In genomic region chr4:30865676-30866075, GRCh38 we compare ENCODE assay signal across 15 cellular contexts.
DNase-seq lines count a peak whose midpoint lies in the region; ATAC-seq and TF ChIP-seq lines count a peak whose summit lies in the region.
"Had no signal": no experiment of that assay in that cellular context is flagged by ENCODE, and none has a peak within 500 bp of the region (broad histone marks: within the 10 kb centered on the region; RNA-seq: fewer than 3 reads in every experiment).

No MANE protein-coding gene starts in this region.

- no peak for TF ChIP-seq POLR2A in uterus (IDR thresholded peaks at IDR 0.05)

- H3K9me3 ChIP-seq in SU-DHL-6 (ENCODE audit: insufficient read depth, low read length) (no peaks in the 10 kb centered on the region), fibroblast of lung (ENCODE audit: control insufficient read depth, insufficient read depth, low read depth, low read length) (no peaks in the 10 kb centered on the region), uterus (no peaks in the 10 kb centered on the region)
- H3K9me3 ChIP-seq: BE2C had no signal

- intact Hi-C loops in uterus (cut with DNase I; ENCODE audit: low total_unique reads) (no loop called here), MCF 10A (cut with micrococcal nuclease) (loop anchor here (10.0 kb wide), 1 partner anchor 151 kb away; no protein-coding TSS in a partner anchor)

- H3K9me3 Mint-ChIP-seq in nephron (no peaks in the 10 kb centered on the region), progenitor cell of endocrine pancreas (ENCODE audit: low read depth) (peaks cover 3% of the 10 kb centered on the region), MCF 10A (ENCODE audit: unreplicated experiment) (no peaks in the 10 kb centered on the region)

- BruUV-seq in MCF 10A (replicated peaks; lab: Mats Ljungman, UMichigan) = no TSS peak

- TF ChIP-seq CTCF in SU-DHL-6 (IDR thresholded peaks at IDR 0.05; ENCODE audit: insufficient read depth, low read length, poor library complexity, severe bottlenecking) (no peak), fibroblast of lung (conservative IDR thresholded peaks at IDR 0.05 in 1 of 2, IDR thresholded peaks at IDR 0.05 in 1 of 2; ENCODE audit: low read depth in 1 of 2, low read length in 2 of 2) (no peak), nephron (IDR thresholded peaks at IDR 0.05; ENCODE audit: unreplicated experiment in 3 of 3) (no peak), uterus (IDR thresholded peaks at IDR 0.05) (no peak), progenitor cell of endocrine pancreas (IDR thresholded peaks at IDR 0.05; ENCODE audit: unreplicated experiment) (no peak), MCF 10A (IDR thresholded peaks at IDR 0.05; ENCODE audit: unreplicated experiment) (no peak)

- no peak overlapping the region for H3K4me3 Mint-ChIP-seq in nephron
- no peak overlapping the region for H3K4me3 Mint-ChIP-seq in progenitor cell of endocrine pancreas (ENCODE audit: low read depth)
- no peak overlapping the region for H3K4me3 Mint-ChIP-seq in MCF 10A (ENCODE audit: unreplicated experiment)
- H3K4me3 Mint-ChIP-seq: CD4-positive, alpha-beta memory T cell had no signal

- H3K4me2 ChIP-seq in SU-DHL-6 (ENCODE audit: low read depth, low read length, poor library complexity, severe bottlenecking) (no peak overlapping the region), fibroblast of lung (ENCODE audit: extremely low read depth, insufficient read depth, low read length) (no peak overlapping the region)

- H2AFZ ChIP-seq in SU-DHL-6 (ENCODE audit: low read depth, low read length, severe bottlenecking) (peak overlapping the region; percentile 39), fibroblast of lung (ENCODE audit: low read length) (no peak overlapping the region)
- H2AFZ ChIP-seq: GM23248 had no signal

- H3K27ac ChIP-seq in SU-DHL-6 (ENCODE audit: low read depth, low read length) (no peak overlapping the region), fibroblast of lung (ENCODE audit: insufficient read depth, low read length) (no peak overlapping the region), uterus (peak overlapping the region; percentile 79 to 84)
- H3K27ac ChIP-seq: GM23248 had no signal

- H3K27me3 Mint-ChIP-seq in nephron (ENCODE audit: low read depth) = no peaks in the 10 kb centered on the region
- no peaks in the 10 kb centered on the region for H3K27me3 Mint-ChIP-seq in progenitor cell of endocrine pancreas
- no peaks in the 10 kb centered on the region for H3K27me3 Mint-ChIP-seq in MCF 10A (ENCODE audit: insufficient read depth, unreplicated experiment)
- H3K27me3 Mint-ChIP-seq: CD4-positive, alpha-beta memory T cell had no signal

- H3K79me2 ChIP-seq in SU-DHL-6 (ENCODE audit: insufficient read depth, low read length) = no peaks in the 10 kb centered on the region
- no peaks in the 10 kb centered on the region for H3K79me2 ChIP-seq in fibroblast of lung (ENCODE audit: control insufficient read depth, insufficient read depth, low read length)

- no peak overlapping the region for H3K9ac ChIP-seq in SU-DHL-6 (ENCODE audit: low read length)
- H3K9ac ChIP-seq in fibroblast of lung (ENCODE audit: insufficient read depth, low read length) = no peak overlapping the region
- H3K9ac ChIP-seq: GM23248 had no signal

- H3K27ac Mint-ChIP-seq in nephron = peak overlapping the region in 2 of 3 experiments; percentile 10 to 92
- no peak overlapping the region for H3K27ac Mint-ChIP-seq in progenitor cell of endocrine pancreas
- H3K27ac Mint-ChIP-seq in MCF 10A (ENCODE audit: low read depth, unreplicated experiment) = no peak overlapping the region
- H3K27ac Mint-ChIP-seq: CD4-positive, alpha-beta memory T cell had no signal

- H3K4me3 ChIP-seq in SU-DHL-6 (ENCODE audit: insufficient read depth, low read length, poor library complexity, severe bottlenecking) = no peak overlapping the region
- no peak overlapping the region for H3K4me3 ChIP-seq in fibroblast of lung (replicated peaks in 1 of 4; ENCODE audit: control extremely low read depth in 1 of 4, insufficient read depth in 1 of 4, low read depth in 3 of 4, low read length in 4 of 4)
- H3K4me3 ChIP-seq in uterus = no peak overlapping the region
- H3K4me3 ChIP-seq: GM23248 had no signal

- H3K36me3 ChIP-seq in SU-DHL-6 (ENCODE audit: low read length) (no peaks in the 10 kb centered on the region), fibroblast of lung (ENCODE audit: control insufficient read depth, insufficient read depth, low read length) (no peaks in the 10 kb centered on the region), uterus (no peaks in the 10 kb centered on the region)
- H3K36me3 ChIP-seq: BE2C had no signal

- DNase-seq in fibroblast of lung (ENCODE audit: low read depth in 2 of 2) (peak; percentile 44 to 61), uterus (no peak), progenitor cell of endocrine pancreas (ENCODE audit: low spot score, unreplicated experiment) (no peak), MCF 10A (ENCODE audit: unreplicated experiment) (no peak)
- DNase-seq: BE2C; CD4-positive, alpha-beta memory T cell; DND-41; GF-D8; GM23248; MM.1S; NCI-H1105; NCI-H187 had no signal

- no peaks in the 10 kb centered on the region for H4K20me1 ChIP-seq in SU-DHL-6 (ENCODE audit: low read depth, low read length)
- no peaks in the 10 kb centered on the region for H4K20me1 ChIP-seq in fibroblast of lung (ENCODE audit: control insufficient read depth, extremely low read depth, insufficient read depth, low read length)

- no peak for ATAC-seq in HG03159 (IDR thresholded peaks at IDR 0.05; ENCODE audit: unreplicated experiment)

- H3K4me1 ChIP-seq in fibroblast of lung (ENCODE audit: control insufficient read depth, extremely low read depth, insufficient read depth, low read length) (peaks cover 3% of the 10 kb centered on the region), uterus (no peaks in the 10 kb centered on the region)
- H3K4me1 ChIP-seq: BE2C had no signal

- H3F3A ChIP-seq in SU-DHL-6 (ENCODE audit: insufficient read depth) = no peaks in the 10 kb centered on the region

- H3K36me3 Mint-ChIP-seq in nephron (ENCODE audit: low read depth) = no peaks in the 10 kb centered on the region
- H3K36me3 Mint-ChIP-seq in progenitor cell of endocrine pancreas (ENCODE audit: insufficient read depth) = no peaks in the 10 kb centered on the region
- no peaks in the 10 kb centered on the region for H3K36me3 Mint-ChIP-seq in MCF 10A (ENCODE audit: insufficient read depth, unreplicated experiment)
- H3K36me3 Mint-ChIP-seq: CD4-positive, alpha-beta memory T cell had no signal

- CTCF ChIA-PET in MCF 10A (lab: Yijun Ruan, JAX) = interaction anchor here (0.6 to 1.2 kb wide), 3 partner anchors 15 to 61 kb away, joined by 3 read pairs; no protein-coding TSS in a partner anchor

- H3K4me1 Mint-ChIP-seq in nephron = peaks cover 30% of the 10 kb centered on the region
- H3K4me1 Mint-ChIP-seq in progenitor cell of endocrine pancreas (ENCODE audit: low read depth) = peaks cover 38% of the 10 kb centered on the region
- peaks cover 9% of the 10 kb centered on the region for H3K4me1 Mint-ChIP-seq in MCF 10A (ENCODE audit: insufficient read depth, unreplicated experiment)
- H3K4me1 Mint-ChIP-seq: CD4-positive, alpha-beta memory T cell had no signal

- H3K27me3 ChIP-seq in SU-DHL-6 (ENCODE audit: low read length) (no peaks in the 10 kb centered on the region), fibroblast of lung (ENCODE audit: control insufficient read depth, insufficient read depth, low read length) (no peaks in the 10 kb centered on the region), uterus (no peaks in the 10 kb centered on the region)
- H3K27me3 ChIP-seq: BE2C had no signal

- POLR2A ChIA-PET in MCF 10A (lab: Yijun Ruan, JAX) = interaction anchor here (0.5 to 0.6 kb wide), 2 partner anchors 15 to 249 kb away, joined by 3 read pairs; no protein-coding TSS in a partner anchor

- H3K9me2 ChIP-seq in SU-DHL-6 (replicated peaks; ENCODE audit: insufficient read depth, low read length) = no peaks in the 10 kb centered on the region

Comparison
In these comparisons a context has a peak if more than half of its experiments do, and no peak if none do; other contexts are left out.
1. H3K27ac ChIP-seq: peak in uterus (2 of 2); none in SU-DHL-6 (single experiment) and fibroblast of lung (single experiment).
2. DNase-seq: peak in fibroblast of lung (2 of 2); none in uterus (0 of 2), progenitor cell of endocrine pancreas (single experiment) and MCF 10A (single experiment).
3. H3K27ac Mint-ChIP-seq: peak in nephron (2 of 3); none in progenitor cell of endocrine pancreas (single experiment) and MCF 10A (single experiment).